Comparison of ENCODE assay signal across 9 cellular contexts in genomic region chr14:68627868-68628604, GRCh38.
DNase-seq lines count a peak whose midpoint lies in the region; ATAC-seq and TF ChIP-seq lines count a peak whose summit lies in the region.
"Had no signal": no experiment of that assay in that cellular context is flagged by ENCODE, and none has a peak within 500 bp of the region (broad histone marks: within the 10 kb centered on the region; RNA-seq: fewer than 3 reads in every experiment).

No MANE protein-coding gene starts in this region.

- no peaks in the 10 kb centered on the region for H3K4me1 ChIP-seq in RWPE2 (ENCODE audit: insufficient read depth, poor library complexity, severe bottlenecking)

- DNase-seq in Ammon's horn (ENCODE audit: low spot score) (peak; percentile 89), RWPE2 (ENCODE audit: low spot score) (peak; percentile 55), anterior cingulate cortex (lab: John Stamatoyannopoulos, UW) (peak in 53 of 58 donors; percentile 38 to 88 (median 73)), inferior parietal cortex (ENCODE audit: extremely low spot score) (peak; percentile 71), NCI-H2196 treated with DMSO at 0.1 percent for 48 hours (lab: John Stamatoyannopoulos, UW; ENCODE audit: unreplicated experiment) (no peak)
- DNase-seq in stimulated activated CD4-positive, alpha-beta T cell treated with anti-CD3 and anti-CD28 coated beads, Interleukin-1b, Interleukin-23, amount 100 ng/mL, for 24 hours (ENCODE audit: low read depth in 4 of 4, low spot score in 1 of 4): peak; percentile 32 to 48 (median 36)

- H3K9me3 ChIP-seq in RWPE2 (ENCODE audit: severe bottlenecking): no peaks in the 10 kb centered on the region

- no peaks in the 10 kb centered on the region for H3K27me3 ChIP-seq in RWPE2 (ENCODE audit: insufficient read depth, poor library complexity, severe bottlenecking)

- ATAC-seq in RWPE2 (ENCODE audit: low read depth): no peak
- ATAC-seq in HG03175 (IDR thresholded peaks at IDR 0.05; ENCODE audit: unreplicated experiment): no peak
- no peak for ATAC-seq in GM19463 (IDR thresholded peaks at IDR 0.05; ENCODE audit: unreplicated experiment)

- no peak overlapping the region for H3K27ac ChIP-seq in RWPE2 (ENCODE audit: poor library complexity, severe bottlenecking)
- H3K27ac ChIP-seq: C4-2B had no signal

- H3K36me3 ChIP-seq in RWPE2 (ENCODE audit: low read depth): no peaks in the 10 kb centered on the region

- TF ChIP-seq CTCF in RWPE2 (IDR thresholded peaks at IDR 0.05; ENCODE audit: poor library complexity, severe bottlenecking): no peak

- no peak overlapping the region for H3K4me3 ChIP-seq in RWPE2 (ENCODE audit: severe bottlenecking)
